In the genomic region with DNA sequence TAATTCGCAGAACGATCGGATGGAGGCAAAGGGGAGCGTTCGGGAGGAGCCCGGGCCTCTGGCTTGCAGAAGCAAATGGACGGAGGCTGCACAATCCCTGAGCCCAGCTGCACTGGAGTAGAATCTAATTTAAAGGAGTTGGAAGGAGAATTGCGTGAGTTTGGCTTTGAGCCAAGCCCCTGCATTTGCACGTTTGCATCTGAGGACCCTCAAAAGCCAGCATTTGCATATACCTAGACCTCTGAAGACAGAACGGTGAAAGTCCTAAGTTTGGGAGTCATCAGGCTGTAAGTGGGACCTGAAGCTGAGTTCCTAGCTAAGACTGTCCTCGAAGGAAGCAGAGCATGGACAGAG, we compare ENCODE assay signal across 26 cellular contexts. TPM values are rescaled to one million over a fixed set of nuclear protein-coding genes. Genes with fewer than 3 reads are reported as not detected.
DNase-seq lines count a peak whose midpoint lies in the region; ATAC-seq, FAIRE-seq and TF ChIP-seq lines count a peak whose summit lies in the region.
"Had no signal": no experiment of that assay in that cellular context is flagged by ENCODE, and none has a peak within 500 bp of the region (broad histone marks: within the 10 kb centered on the region; RNA-seq: fewer than 3 reads in every experiment).

No MANE protein-coding gene starts in this region.

- no peak overlapping the region for H3K18ac ChIP-seq in H1 (ENCODE audit: extremely low read depth, low read length)

- POLR2A ChIA-PET in H1 (lab: Charles Lee; ENCODE audit: partially characterized antibody): no interaction called here

- H4K91ac ChIP-seq in H1 (replicated peaks; ENCODE audit: insufficient read length, low read length): peak overlapping the region; percentile 82

- no peak for TF ChIP-seq POLR2A in H1 (IDR thresholded peaks at IDR 0.05; ENCODE audit: control extremely low read depth in 1 of 2, low read depth in 2 of 2, low read length in 2 of 2)

- no peaks in the 10 kb centered on the region for H3K9me3 Mint-ChIP-seq in natural killer cell treated with Interleukin-12 subunit alpha and Interleukin-12 subunit beta and Interleukin-15 and Interleukin-18, amount 100 ng/mL, for 72 hours
- H3K9me3 Mint-ChIP-seq in natural killer cell: no peaks in the 10 kb centered on the region
- H3K9me3 Mint-ChIP-seq: HFFc6 had no signal

- no peak overlapping the region for H4K5ac ChIP-seq in H1 (ENCODE audit: insufficient read length, low read depth, low read length)

- H2AK5ac ChIP-seq in H1 (ENCODE audit: low read depth, low read length): 0 out of 2 replicates have a peak overlapping the region, but pooled peaks have one; percentile 40

- H3K79me2 ChIP-seq in H1 (ENCODE audit: control insufficient read depth in 1 of 2, insufficient read depth in 2 of 2, low read length in 2 of 2): no peaks in the 10 kb centered on the region

- no peak overlapping the region for H3K23ac ChIP-seq in H1 (ENCODE audit: insufficient read length)

- intact Hi-C loops in natural killer cell (cut with micrococcal nuclease) (no loop called here), posterior vena cava (cut with DNase I) (no loop called here)

- no peak overlapping the region for H3K4me2 ChIP-seq in H1 (ENCODE audit: insufficient read depth in 1 of 2, low read depth in 2 of 2, low read length in 2 of 2)

- H3K4me3 ChIP-seq in H1 (ENCODE audit: extremely low read depth in 1 of 4, insufficient read depth in 2 of 4, low read depth in 3 of 4, low read length in 4 of 4): no peak overlapping the region
- H3K4me3 ChIP-seq: GM23248 had no signal

- peaks cover 17 to 23% of the 10 kb centered on the region in 2 donors for H3K4me1 Mint-ChIP-seq in natural killer cell treated with Interleukin-12 subunit alpha and Interleukin-12 subunit beta and Interleukin-15 and Interleukin-18, amount 100 ng/mL, for 72 hours (ENCODE audit: low read depth in 2 of 2)
- H3K4me1 Mint-ChIP-seq in natural killer cell: peaks cover 10 to 17% of the 10 kb centered on the region in 2 donors

- TF ChIP-seq EP300 in Ishikawa (IDR thresholded peaks at IDR 0.05; ENCODE audit: borderline replicate concordance) (no peak), H1 (IDR thresholded peaks at IDR 0.05; ENCODE audit: borderline replicate concordance in 1 of 2, low read depth in 2 of 2, low read length in 2 of 2) (no peak)

- H3K27me3 Mint-ChIP-seq in natural killer cell treated with Interleukin-12 subunit alpha and Interleukin-12 subunit beta and Interleukin-15 and Interleukin-18, amount 100 ng/mL, for 72 hours: peaks cover 0 to 21% of the 10 kb centered on the region in 2 donors
- H3K27me3 Mint-ChIP-seq in natural killer cell (ENCODE audit: low read depth in 2 of 2): peaks cover 25 to 43% of the 10 kb centered on the region in 2 donors

- CTCF ChIA-PET in H1 (lab: Charles Lee; ENCODE audit: partially characterized antibody): interaction anchor here (1.0 to 7.8 kb wide), 7 partner anchors 9 to 755 kb away, joined by 3 to 77 read pairs (median 3); no protein-coding TSS in a partner anchor

- no peak overlapping the region for H2BK20ac ChIP-seq in H1 (ENCODE audit: low read length)

- peaks cover 2 to 44% (median 35%) of the 10 kb centered on the region in 4 experiments for H3K27me3 ChIP-seq in H1 (replicated peaks in 1 of 4; ENCODE audit: control insufficient read depth in 3 of 4, extremely low read depth in 1 of 4, insufficient read depth in 3 of 4, low read length in 3 of 4)

- no peaks in the 10 kb centered on the region for H3K23me2 ChIP-seq in H1 (ENCODE audit: low read depth, low read length)

- H2BK120ac ChIP-seq in H1 (replicated peaks; ENCODE audit: low read depth, low read length): no peak overlapping the region

- TF ChIP-seq RAD21 in Ishikawa (IDR thresholded peaks at IDR 0.05; ENCODE audit: low read depth) (no peak), H1 (IDR thresholded peaks at IDR 0.05 in 1 of 2, conservative IDR thresholded peaks at IDR 0.05 in 1 of 2; ENCODE audit: low read depth in 2 of 2, low read length in 2 of 2) (no peak)

- H2BK5ac ChIP-seq in H1 (ENCODE audit: low read depth, low read length): peak overlapping the region; percentile 54; the same call in 1 of the 2 replicates

- FAIRE-seq in H1 (lab: Jason Lieb, UNC): no peak
- FAIRE-seq: G401.6, GM12891, GM19239, HepG2 had no signal

- H3K9me3 ChIP-seq in H1 (ENCODE audit: insufficient read depth in 2 of 2, low read depth in 1 of 2, low read length in 1 of 2): no peaks in the 10 kb centered on the region

- 78% methylated on average over 11 of the region's 11 CpGs; no CpG with 5 or more reads in 1 of the 2 experiments for WGBS in H1 (ENCODE audit: extremely low coverage in 1 of 2, insufficient coverage in 1 of 2, insufficient read length in 1 of 2, insufficient replicate concordance in 2 of 2, low coverage in 1 of 2, low lambda C conversion rate in 2 of 2, missing lambda C conversion rate in 1 of 2), 2 experiments

- ATAC-seq in natural killer cell treated with Interleukin-12 subunit alpha and Interleukin-12 subunit beta and Interleukin-15 and Interleukin-18, amount 100 ng/mL, for 72 hours: no peak
- ATAC-seq in natural killer cell: no peak
- ATAC-seq: HCT116, HepG2 had no signal

- no peak overlapping the region for H3K4ac ChIP-seq in H1 (replicated peaks; ENCODE audit: insufficient read length, low read depth, low read length)

- H2BK12ac ChIP-seq in H1 (ENCODE audit: low read depth, low read length): no peak overlapping the region

- no peak overlapping the region for H4K8ac ChIP-seq in H1 (ENCODE audit: extremely low read depth, insufficient read depth, low read length)

- H2BK15ac ChIP-seq in H1 (ENCODE audit: low read length): no peak overlapping the region

- no peak overlapping the region for H3K27ac ChIP-seq in H1 (ENCODE audit: low read depth, low read length)
- H3K27ac ChIP-seq: GM23248 had no signal

- no peaks in the 10 kb centered on the region for H3K79me1 ChIP-seq in H1 (ENCODE audit: low read depth, low read length)

- TF ChIP-seq CTCF in natural killer cell (IDR thresholded peaks at IDR 0.05): no peak
- no peak for TF ChIP-seq CTCF in H1 (IDR thresholded peaks at IDR 0.05; ENCODE audit: control extremely low read depth in 1 of 3, insufficient read depth in 1 of 3, low read depth in 1 of 3, low read length in 3 of 3)

- H3K36me3 Mint-ChIP-seq in natural killer cell treated with Interleukin-12 subunit alpha and Interleukin-12 subunit beta and Interleukin-15 and Interleukin-18, amount 100 ng/mL, for 72 hours: no peaks in the 10 kb centered on the region
- H3K36me3 Mint-ChIP-seq in natural killer cell: no peaks in the 10 kb centered on the region
- H3K36me3 Mint-ChIP-seq: CD4-positive, CD25-positive, alpha-beta regulatory T cell; CD8-positive, alpha-beta memory T cell had no signal

- peaks cover 5 to 41% (median 17%) of the 10 kb centered on the region in 4 experiments for H3K4me1 ChIP-seq in H1 (replicated peaks in 1 of 4; ENCODE audit: control insufficient read depth in 3 of 4, insufficient read depth in 4 of 4, low read length in 3 of 4)

- H3K4me3 Mint-ChIP-seq in natural killer cell treated with Interleukin-12 subunit alpha and Interleukin-12 subunit beta and Interleukin-15 and Interleukin-18, amount 100 ng/mL, for 72 hours: no peak overlapping the region
- H3K4me3 Mint-ChIP-seq in natural killer cell: no peak overlapping the region
- H3K4me3 Mint-ChIP-seq: CD4-positive, CD25-positive, alpha-beta regulatory T cell; HFFc6 had no signal

- H3K56ac ChIP-seq in H1 (replicated peaks; ENCODE audit: insufficient read length, low read depth, low read length): no peak overlapping the region

- peak; percentile 34 for DNase-seq in natural killer cell treated with Interleukin-12 subunit alpha and Interleukin-12 subunit beta and Interleukin-15 and Interleukin-18, amount 100 ng/mL, for 72 hours (ENCODE audit: low spot score)
- no peak for DNase-seq in natural killer cell
- no peak for DNase-seq in H1 (ENCODE audit: low read depth in 1 of 2, low spot score in 2 of 2)
- peak; percentile 37 for DNase-seq in posterior vena cava (ENCODE audit: low spot score)
- DNase-seq in activated CD4-positive, alpha-beta T cell treated with anti-CD3 and anti-CD28 coated beads for 4 hours: no peak
- DNase-seq in SIG-M5 (lab: John Stamatoyannopoulos, UW): no peak
- DNase-seq in NCI-H2107 treated with DMSO at 0.1 percent for 48 hours (lab: John Stamatoyannopoulos, UW; ENCODE audit: unreplicated experiment): no peak
- DNase-seq: 8988T; C1 segment of cervical spinal cord; CD4-positive, CD25-positive, alpha-beta regulatory T cell; CD8-positive, alpha-beta memory T cell; COR-L47; DMS 273 treated with DMSO at 0.1 percent for 48 hours; DMS53; DND-41; EL; GM23248; HFFc6 had no signal

- no peaks in the 10 kb centered on the region for H4K20me1 ChIP-seq in H1 (replicated peaks in 1 of 2; ENCODE audit: control insufficient read depth in 1 of 2, insufficient read depth in 2 of 2, low read length in 2 of 2)

- H3K27ac Mint-ChIP-seq in natural killer cell treated with Interleukin-12 subunit alpha and Interleukin-12 subunit beta and Interleukin-15 and Interleukin-18, amount 100 ng/mL, for 72 hours: no peak overlapping the region
- H3K27ac Mint-ChIP-seq in natural killer cell: no peak overlapping the region
- H3K27ac Mint-ChIP-seq: CD4-positive, CD25-positive, alpha-beta regulatory T cell; CD8-positive, alpha-beta memory T cell; HFFc6 had no signal

- no peak overlapping the region for H3K14ac ChIP-seq in H1 (ENCODE audit: insufficient read length)

- H2AFZ ChIP-seq in H1 (ENCODE audit: low read length): no peak overlapping the region
- H2AFZ ChIP-seq: GM23248 had no signal

- no peaks in the 10 kb centered on the region for H3K36me3 ChIP-seq in H1 (ENCODE audit: control insufficient read depth in 2 of 4, insufficient read depth in 4 of 4, low read length in 3 of 4)

- H3K9ac ChIP-seq in H1 (replicated peaks in 1 of 4; ENCODE audit: extremely low read depth in 1 of 4, low read depth in 3 of 4, low read length in 3 of 4): no peak overlapping the region
- H3K9ac ChIP-seq: GM23248 had no signal

RNA-seq across cellular contexts. Expression of gene TP53AIP1, which starts 15.6 kb away (rescaled TPM):
- not detected for total RNA-seq in natural killer cell treated with Interleukin-12 subunit alpha and Interleukin-12 subunit beta and Interleukin-15 and Interleukin-18, amount 100 ng/mL, for 72 hours
- total RNA-seq in natural killer cell (not detected), posterior vena cava (not detected)
- total RNA-seq in H1 (2021; fragmentation: NEBNext Ultra II Directional; extraction: Animal tissue kit (Norgen Biotek cat#: 25700)): not detected in 2 replicates
- polyA plus RNA-seq in H1 (2011; rRNA removed): 0.03 TPM in 1 of 2 replicates, not detected in the other
- 0.04 TPM for polyA plus RNA-seq in H1 (2011; cell fraction: cytosol; rRNA removed)
- polyA plus RNA-seq in H1 (2011; cell fraction: nucleus; rRNA removed): 0.19 TPM
- polyA plus RNA-seq in H1 (2012, experiment 1 of 2): 0.18 to 0.25 TPM in 2 of 4 replicates, not detected in the others
- not detected for polyA plus RNA-seq in H1 (2012, experiment 2 of 2)
- polyA plus RNA-seq in H1 (2013, experiment 1 of 2): 0.04 TPM
- polyA plus RNA-seq in H1 (2013, experiment 2 of 2): 0.02 TPM
- not detected in 2 replicates for polyA minus RNA-seq in H1 (2011; rRNA and poly(A)+ RNA removed)
- polyA minus RNA-seq in H1 (2011; cell fraction: cytosol; rRNA and poly(A)+ RNA removed): not detected
- polyA minus RNA-seq in H1 (2011; cell fraction: nucleus; rRNA and poly(A)+ RNA removed): 0.70 TPM
- total RNA-seq: CD4-positive, CD25-positive, alpha-beta regulatory T cell; CD8-positive, alpha-beta memory T cell; GM23248; HFFc6 had no signal
- polyA plus RNA-seq: AG04450; CD4-positive, CD25-positive, alpha-beta regulatory T cell; CD8-positive, alpha-beta memory T cell; GM23248; HepG2 had no signal

RNA-seq across cellular contexts. Expression of gene KCNJ5, which starts 35.9 kb away (rescaled TPM):
- not detected for total RNA-seq in natural killer cell treated with Interleukin-12 subunit alpha and Interleukin-12 subunit beta and Interleukin-15 and Interleukin-18, amount 100 ng/mL, for 72 hours
- under 1 TPM; 0.09 to 0.18 (median 0.15) TPM for total RNA-seq in natural killer cell
- total RNA-seq in H1 (2021; fragmentation: NEBNext Ultra II Directional; extraction: Animal tissue kit (Norgen Biotek cat#: 25700)): not detected in 2 replicates
- polyA plus RNA-seq in H1 (2011; rRNA removed): 0.03 and 0.05 TPM in 2 replicates
- 0.03 TPM for polyA plus RNA-seq in H1 (2011; cell fraction: cytosol; rRNA removed)
- polyA plus RNA-seq in H1 (2011; cell fraction: nucleus; rRNA removed): 0.10 TPM
- 0.03 to 0.09 TPM in 2 of 4 replicates, not detected in the others for polyA plus RNA-seq in H1 (2012, experiment 1 of 2)
- polyA plus RNA-seq in H1 (2012, experiment 2 of 2): not detected
- not detected for polyA plus RNA-seq in H1 (2013, experiment 1 of 2)
- polyA plus RNA-seq in H1 (2013, experiment 2 of 2): not detected
- polyA minus RNA-seq in H1 (2011; rRNA and poly(A)+ RNA removed): 0.13 TPM in 1 of 2 replicates, not detected in the other
- 0.22 TPM for polyA minus RNA-seq in H1 (2011; cell fraction: cytosol; rRNA and poly(A)+ RNA removed)
- not detected for polyA minus RNA-seq in H1 (2011; cell fraction: nucleus; rRNA and poly(A)+ RNA removed)
- total RNA-seq in posterior vena cava: 1 to 10 TPM in 1 of 2 donors, under 1 TPM in 1; 0.52 to 1.9 TPM
- total RNA-seq: A673; CD4-positive, CD25-positive, alpha-beta regulatory T cell; HepG2; HFFc6 had no signal
- polyA plus RNA-seq: AG04450; CD4-positive, CD25-positive, alpha-beta regulatory T cell; CD8-positive, alpha-beta memory T cell; GM23248; HepG2 had no signal

RNA-seq across cellular contexts. Expression of gene KCNJ1, which starts 60.0 kb away (rescaled TPM):
- total RNA-seq in natural killer cell treated with Interleukin-12 subunit alpha and Interleukin-12 subunit beta and Interleukin-15 and Interleukin-18, amount 100 ng/mL, for 72 hours: not detected
- total RNA-seq in natural killer cell: not detected
- 0.15 and 0.17 TPM in 2 replicates for total RNA-seq in H1 (2021; fragmentation: NEBNext Ultra II Directional; extraction: Animal tissue kit (Norgen Biotek cat#: 25700))
- 0.19 and 0.23 TPM in 2 replicates for polyA plus RNA-seq in H1 (2011; rRNA removed)
- 0.14 TPM for polyA plus RNA-seq in H1 (2011; cell fraction: cytosol; rRNA removed)
- 0.14 TPM for polyA plus RNA-seq in H1 (2011; cell fraction: nucleus; rRNA removed)
- polyA plus RNA-seq in H1 (2012, experiment 1 of 2): 0.17 to 0.64 TPM (median 0.23 TPM) in 4 replicates
- not detected for polyA plus RNA-seq in H1 (2012, experiment 2 of 2)
- 0.12 TPM for polyA plus RNA-seq in H1 (2013, experiment 1 of 2)
- polyA plus RNA-seq in H1 (2013, experiment 2 of 2): 0.11 TPM
- polyA minus RNA-seq in H1 (2011; rRNA and poly(A)+ RNA removed): 0.06 and 0.22 TPM in 2 replicates
- not detected for polyA minus RNA-seq in H1 (2011; cell fraction: cytosol; rRNA and poly(A)+ RNA removed)
- 0.10 TPM for polyA minus RNA-seq in H1 (2011; cell fraction: nucleus; rRNA and poly(A)+ RNA removed)
- total RNA-seq in posterior vena cava: not detected
- total RNA-seq: A673; CD4-positive, CD25-positive, alpha-beta regulatory T cell; CD8-positive, alpha-beta memory T cell; GM23248; HepG2; HFFc6 had no signal
- polyA plus RNA-seq: AG04450; CD8-positive, alpha-beta memory T cell; GM23248; HepG2 had no signal

Comparison
In these comparisons a context has a peak if more than half of its experiments do, and no peak if none do; other contexts are left out.
1. DNase-seq: peak in natural killer cell treated with Interleukin-12 subunit alpha and Interleukin-12 subunit beta and Interleukin-15 and Interleukin-18, amount 100 ng/mL, for 72 hours (single experiment) and posterior vena cava (single experiment); none in natural killer cell (single experiment), H1 (0 of 2), activated CD4-positive, alpha-beta T cell treated with anti-CD3 and anti-CD28 coated beads for 4 hours (0 of 2), SIG-M5 (single experiment) and NCI-H2107 treated with DMSO at 0.1 percent for 48 hours (single experiment).